In genomic region chr3:12643010-12643380, GRCh38 we compare ENCODE assay signal across 1 cellular context.
TF ChIP-seq lines count a peak whose summit lies in the region.

No MANE protein-coding gene starts in this region.

TF ChIP-seq in SK-N-SH, 30 proteins besides CTCF, POLR2A, EP300 and RAD21 (continued from another document):
- TF ChIP-seq, protein P1, sequence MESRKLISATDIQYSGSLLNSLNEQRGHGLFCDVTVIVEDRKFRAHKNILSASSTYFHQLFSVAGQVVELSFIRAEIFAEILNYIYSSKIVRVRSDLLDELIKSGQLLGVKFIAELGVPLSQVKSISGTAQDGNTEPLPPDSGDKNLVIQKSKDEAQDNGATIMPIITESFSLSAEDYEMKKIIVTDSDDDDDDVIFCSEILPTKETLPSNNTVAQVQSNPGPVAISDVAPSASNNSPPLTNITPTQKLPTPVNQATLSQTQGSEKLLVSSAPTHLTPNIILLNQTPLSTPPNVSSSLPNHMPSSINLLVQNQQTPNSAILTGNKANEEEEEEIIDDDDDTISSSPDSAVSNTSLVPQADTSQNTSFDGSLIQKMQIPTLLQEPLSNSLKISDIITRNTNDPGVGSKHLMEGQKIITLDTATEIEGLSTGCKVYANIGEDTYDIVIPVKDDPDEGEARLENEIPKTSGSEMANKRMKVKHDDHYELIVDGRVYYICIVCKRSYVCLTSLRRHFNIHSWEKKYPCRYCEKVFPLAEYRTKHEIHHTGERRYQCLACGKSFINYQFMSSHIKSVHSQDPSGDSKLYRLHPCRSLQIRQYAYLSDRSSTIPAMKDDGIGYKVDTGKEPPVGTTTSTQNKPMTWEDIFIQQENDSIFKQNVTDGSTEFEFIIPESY (IDR thresholded peaks at IDR 0.05; ENCODE audit: borderline replicate concordance, low read depth): no peak
- TF ChIP-seq PBX3 (IDR thresholded peaks at IDR 0.05) (no peak), JUND (IDR thresholded peaks at IDR 0.05) (no peak), MEF2A (IDR thresholded peaks at IDR 0.05; ENCODE audit: borderline replicate concordance, low read depth) (no peak), NFIC (IDR thresholded peaks at IDR 0.05; ENCODE audit: borderline replicate concordance) (no peak), MXI1 (IDR thresholded peaks at IDR 0.05; ENCODE audit: low read depth, low read length) (no peak)
- TF ChIP-seq, protein P2, sequence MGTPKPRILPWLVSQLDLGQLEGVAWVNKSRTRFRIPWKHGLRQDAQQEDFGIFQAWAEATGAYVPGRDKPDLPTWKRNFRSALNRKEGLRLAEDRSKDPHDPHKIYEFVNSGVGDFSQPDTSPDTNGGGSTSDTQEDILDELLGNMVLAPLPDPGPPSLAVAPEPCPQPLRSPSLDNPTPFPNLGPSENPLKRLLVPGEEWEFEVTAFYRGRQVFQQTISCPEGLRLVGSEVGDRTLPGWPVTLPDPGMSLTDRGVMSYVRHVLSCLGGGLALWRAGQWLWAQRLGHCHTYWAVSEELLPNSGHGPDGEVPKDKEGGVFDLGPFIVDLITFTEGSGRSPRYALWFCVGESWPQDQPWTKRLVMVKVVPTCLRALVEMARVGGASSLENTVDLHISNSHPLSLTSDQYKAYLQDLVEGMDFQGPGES (IDR thresholded peaks at IDR 0.05; ENCODE audit: low read depth, low read length): no peak
- TF ChIP-seq, protein P3, sequence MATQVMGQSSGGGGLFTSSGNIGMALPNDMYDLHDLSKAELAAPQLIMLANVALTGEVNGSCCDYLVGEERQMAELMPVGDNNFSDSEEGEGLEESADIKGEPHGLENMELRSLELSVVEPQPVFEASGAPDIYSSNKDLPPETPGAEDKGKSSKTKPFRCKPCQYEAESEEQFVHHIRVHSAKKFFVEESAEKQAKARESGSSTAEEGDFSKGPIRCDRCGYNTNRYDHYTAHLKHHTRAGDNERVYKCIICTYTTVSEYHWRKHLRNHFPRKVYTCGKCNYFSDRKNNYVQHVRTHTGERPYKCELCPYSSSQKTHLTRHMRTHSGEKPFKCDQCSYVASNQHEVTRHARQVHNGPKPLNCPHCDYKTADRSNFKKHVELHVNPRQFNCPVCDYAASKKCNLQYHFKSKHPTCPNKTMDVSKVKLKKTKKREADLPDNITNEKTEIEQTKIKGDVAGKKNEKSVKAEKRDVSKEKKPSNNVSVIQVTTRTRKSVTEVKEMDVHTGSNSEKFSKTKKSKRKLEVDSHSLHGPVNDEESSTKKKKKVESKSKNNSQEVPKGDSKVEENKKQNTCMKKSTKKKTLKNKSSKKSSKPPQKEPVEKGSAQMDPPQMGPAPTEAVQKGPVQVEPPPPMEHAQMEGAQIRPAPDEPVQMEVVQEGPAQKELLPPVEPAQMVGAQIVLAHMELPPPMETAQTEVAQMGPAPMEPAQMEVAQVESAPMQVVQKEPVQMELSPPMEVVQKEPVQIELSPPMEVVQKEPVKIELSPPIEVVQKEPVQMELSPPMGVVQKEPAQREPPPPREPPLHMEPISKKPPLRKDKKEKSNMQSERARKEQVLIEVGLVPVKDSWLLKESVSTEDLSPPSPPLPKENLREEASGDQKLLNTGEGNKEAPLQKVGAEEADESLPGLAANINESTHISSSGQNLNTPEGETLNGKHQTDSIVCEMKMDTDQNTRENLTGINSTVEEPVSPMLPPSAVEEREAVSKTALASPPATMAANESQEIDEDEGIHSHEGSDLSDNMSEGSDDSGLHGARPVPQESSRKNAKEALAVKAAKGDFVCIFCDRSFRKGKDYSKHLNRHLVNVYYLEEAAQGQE (IDR thresholded peaks at IDR 0.05; ENCODE audit: low read depth, low read length): no peak
